In genomic region chr11:26743622-26744021, GRCh38 we compare ENCODE assay signal across 21 cellular contexts.
A peak's percentile ranks its signal among the peaks of the same experiment; 100 is the strongest.
DNase-seq lines count a peak whose midpoint lies in the region; ATAC-seq and FAIRE-seq lines count a peak whose summit lies in the region.
"Had no signal": no experiment of that assay in that cellular context is flagged by ENCODE, and none has a peak within 500 bp of the region (broad histone marks: within the 10 kb centered on the region; RNA-seq: fewer than 3 reads in every experiment).

No MANE protein-coding gene starts in this region.

- peak; percentile 86 for ATAC-seq in GM18867 (IDR thresholded peaks at IDR 0.05; ENCODE audit: unreplicated experiment)
- ATAC-seq in GM21717 (IDR thresholded peaks at IDR 0.05; ENCODE audit: unreplicated experiment): peak; percentile 86
- peak; percentile 77 for ATAC-seq in HG02973 (IDR thresholded peaks at IDR 0.05; ENCODE audit: unreplicated experiment)
- peak; percentile 85 for ATAC-seq in HG03520 (IDR thresholded peaks at IDR 0.05; ENCODE audit: unreplicated experiment)
- ATAC-seq: body of pancreas; natural killer cell treated with Interleukin-12 subunit alpha and Interleukin-12 subunit beta and Interleukin-15 and Interleukin-18, amount 100 ng/mL, for 72 hours had no signal

- H3K27ac ChIP-seq in substantia nigra (ENCODE audit: low read depth, low read length, poor library complexity, severe bottlenecking): no peak overlapping the region
- H3K27ac ChIP-seq: body of pancreas, hepatocyte, skin epidermis had no signal

- DNase-seq in substantia nigra (lab: John Stamatoyannopoulos, UW) (no peak), RCC 7860 (ENCODE audit: low spot score) (no peak), COLO668 (lab: John Stamatoyannopoulos, UW; ENCODE audit: unreplicated experiment) (no peak), cortex of kidney (lab: John Stamatoyannopoulos, UW) (no peak)
- DNase-seq: activated CD4-positive, alpha-beta T cell treated with anti-CD3 and anti-CD28 coated beads, Interleukin-2, amount 50 U/mL, for 4 hours; activated naive CD8-positive, alpha-beta T cell treated with anti-CD3 and anti-CD28 coated beads for 36 hours; activated T-cell treated with anti-CD3 and anti-CD28 coated beads, Interleukin-2, amount 50 U/mL, for 1 hour; body of pancreas; CD4-positive, alpha-beta memory T cell; DMS79; Kasumi-1; mesendoderm; posterior cingulate gyrus had no signal

- no peak for FAIRE-seq in RCC 7860 (lab: Jason Lieb, UNC)
- FAIRE-seq: keratinocyte had no signal
